In genomic region chr5:16937023-16937379, GRCh38 we compare ENCODE assay signal across 9 cellular contexts. TPM values are rescaled to one million over a fixed set of nuclear protein-coding genes. Genes with fewer than 3 reads are reported as not detected.
DNase-seq lines count a peak whose midpoint lies in the region; ATAC-seq and TF ChIP-seq lines count a peak whose summit lies in the region.
"Had no signal": no experiment of that assay in that cellular context is flagged by ENCODE, and none has a peak within 500 bp of the region (broad histone marks: within the 10 kb centered on the region; RNA-seq: fewer than 3 reads in every experiment).

No MANE protein-coding gene starts in this region.

- TF ChIP-seq CTCF in cardiac muscle cell (IDR thresholded peaks at IDR 0.05; ENCODE audit: low read depth, low read length) (no peak), right lobe of liver (IDR thresholded peaks at IDR 0.05) (no peak), type B pancreatic cell (conservative IDR thresholded peaks at IDR 0.05) (no peak)

- ATAC-seq in Right ventricle myocardium inferior (no peak), right lobe of liver (no peak), HG03457 (IDR thresholded peaks at IDR 0.05; ENCODE audit: unreplicated experiment) (no peak)

- H3K36me3 ChIP-seq in cardiac muscle cell = no peaks in the 10 kb centered on the region
- H3K36me3 ChIP-seq in adipocyte (ENCODE audit: control insufficient read depth, insufficient read depth, low read length, severe bottlenecking) = no peaks in the 10 kb centered on the region
- H3K36me3 ChIP-seq in right lobe of liver = no peaks in the 10 kb centered on the region

- no peaks in the 10 kb centered on the region for H3K9me3 ChIP-seq in cardiac muscle cell (ENCODE audit: low read depth)
- H3K9me3 ChIP-seq in adipocyte (ENCODE audit: control insufficient read depth, low read length) = no peaks in the 10 kb centered on the region
- no peaks in the 10 kb centered on the region for H3K9me3 ChIP-seq in right lobe of liver

- H3K4me1 ChIP-seq in cardiac muscle cell (ENCODE audit: low read depth) (peaks cover 4% of the 10 kb centered on the region), adipocyte (ENCODE audit: control insufficient read depth, insufficient read depth, low read length) (peaks cover 19% of the 10 kb centered on the region), right lobe of liver (peaks cover 0 to 16% (median 0%) of the 10 kb centered on the region in 4 donors)

- intact Hi-C loops in Right ventricle myocardium inferior (cut with DNase I) = loop anchor here (2.0 to 10.0 kb wide), 2 partner anchors 108 to 142 kb away; no protein-coding TSS in a partner anchor
- intact Hi-C loops in right lobe of liver (cut with DNase I) = no loop called here

- WGBS in right lobe of liver (ENCODE audit: insufficient coverage, low coverage, low lambda C conversion rate, missing lambda C conversion rate) = 10% methylated on average over 6 of the region's 10 CpGs

- H3K9me3 Mint-ChIP-seq in type B pancreatic cell = no peaks in the 10 kb centered on the region

- H3K27me3 ChIP-seq in cardiac muscle cell = peaks cover 20% of the 10 kb centered on the region
- H3K27me3 ChIP-seq in adipocyte (replicated peaks; ENCODE audit: control insufficient read depth, insufficient read depth, low read length) = peaks cover 6% of the 10 kb centered on the region
- peaks cover 0 to 26% of the 10 kb centered on the region in 2 donors for H3K27me3 ChIP-seq in right lobe of liver

- DNase-seq in cardiac muscle cell (ENCODE audit: low read depth in 1 of 2, low spot score in 1 of 2) (no peak), Right ventricle myocardium inferior (ENCODE audit: missing footprints) (no peak), adipocyte (ENCODE audit: low read depth) (no peak), right lobe of liver (no peak), type B pancreatic cell (ENCODE audit: extremely low spot score, unreplicated experiment) (no peak)
- no peak for DNase-seq in activated effector memory CD4-positive, alpha-beta T cell treated with anti-CD3 and anti-CD28 coated beads, Interleukin-2, amount 50 U/mL, for 16 hours
- no peak for DNase-seq in activated CD4-positive, CD25-positive, alpha-beta regulatory T cell (lab: John Stamatoyannopoulos, UW)
- DNase-seq: activated CD4-positive, alpha-beta T cell treated with anti-CD3 and anti-CD28 coated beads, Interleukin-2, amount 50 U/mL, for 4 hours had no signal

- H3K27me3 Mint-ChIP-seq in type B pancreatic cell = peaks cover 52% of the 10 kb centered on the region

- H3K36me3 Mint-ChIP-seq in type B pancreatic cell = no peaks in the 10 kb centered on the region

- H3K4me1 Mint-ChIP-seq in type B pancreatic cell (ENCODE audit: unreplicated experiment) = peaks cover 21% of the 10 kb centered on the region

- no peak overlapping the region for H3K27ac ChIP-seq in cardiac muscle cell
- peak overlapping the region in 2 of 3 donors; percentile 3 to 19 for H3K27ac ChIP-seq in right lobe of liver

- peak overlapping the region; percentile 91 for H3K4me3 Mint-ChIP-seq in type B pancreatic cell

- peak overlapping the region; percentile 78 for H3K4me3 ChIP-seq in cardiac muscle cell
- H3K4me3 ChIP-seq in adipocyte (ENCODE audit: low read length) = peak overlapping the region; percentile 86
- peak overlapping the region in 2 of 3 donors; percentile 60 to 61 for H3K4me3 ChIP-seq in right lobe of liver

- no peak for TF ChIP-seq POLR2A in right lobe of liver (IDR thresholded peaks at IDR 0.05)

- peak overlapping the region; percentile 82 for H3K27ac Mint-ChIP-seq in type B pancreatic cell

- peak overlapping the region; percentile 84 for H3K9ac ChIP-seq in adipocyte (ENCODE audit: low read length)

RNA-seq across cellular contexts. Expression of gene MYO10, which starts 0.9 kb away (rescaled TPM):
- total RNA-seq in cardiac muscle cell (7.1 and 9.3 TPM in 2 replicates), Right ventricle myocardium inferior (4.8 TPM), right lobe of liver (10 to 100 TPM in 2 of 6 experiments, 1 to 10 TPM in 4; 3.9 to 13.1 (median 6.9) TPM), type B pancreatic cell (ENCODE audit: low replicate concordance) (33.6 and 52.5 TPM in 2 replicates)
- polyA plus RNA-seq in cardiac muscle cell = 8.2 and 15.2 TPM in 2 replicates
